In genomic region chrX:103183912-103184311, GRCh38 we compare ENCODE assay signal across 16 cellular contexts. TPM values are rescaled to one million over a fixed set of nuclear protein-coding genes. Genes with fewer than 3 reads are reported as not detected.
DNase-seq lines count a peak whose midpoint lies in the region; ATAC-seq and TF ChIP-seq lines count a peak whose summit lies in the region.
"Had no signal": no experiment of that assay in that cellular context is flagged by ENCODE, and none has a peak within 500 bp of the region (broad histone marks: within the 10 kb centered on the region; RNA-seq: fewer than 3 reads in every experiment).

No MANE protein-coding gene starts in this region.

- POLR2A ChIA-PET in WTC11 (lab: Charles Lee), result no interaction called here

- TF ChIP-seq CTCF in WTC11 (IDR thresholded peaks at IDR 0.05), result no peak

- peaks cover 13% of the 10 kb centered on the region for H3K4me1 Mint-ChIP-seq in WTC11
- H3K4me1 Mint-ChIP-seq: B cell had no signal

- H3K36me3 ChIP-seq in SJCRH30, result no peaks in the 10 kb centered on the region
- H3K36me3 ChIP-seq: SJSA1 had no signal

- no peak overlapping the region for H3K4me3 ChIP-seq in SJCRH30
- H3K4me3 ChIP-seq: SJSA1 had no signal

- DNase-seq in ELF-1 (ENCODE audit: low read depth, low spot score) (peak; percentile 54), NCI-H1417 (lab: John Stamatoyannopoulos, UW) (peak in 2 of 3 experiments; percentile 15 to 73), WTC11 (ENCODE audit: low spot score) (no peak), islet precursor cell (peak; percentile 57), SJCRH30 (no peak), left lobe of liver (ENCODE audit: low spot score) (no peak)
- DNase-seq in stimulated activated CD4-positive, alpha-beta T cell treated with anti-CD3 and anti-CD28 coated beads, Interleukin-4, amount 100 ng/mL, for 4 hours, result no peak
- DNase-seq: CD4-positive, alpha-beta T cell; KG1; NCI-H1105; NCI-H2029 treated with DMSO at 0.1 percent for 48 hours; NCI-H2227 treated with DMSO at 0.1 percent for 48 hours; SW 1271 had no signal

- no peaks in the 10 kb centered on the region for H3K36me3 Mint-ChIP-seq in WTC11

- H3K27ac ChIP-seq in SJCRH30, result no peak overlapping the region
- H3K27ac ChIP-seq: SJSA1 had no signal

- ATAC-seq in WTC11, result peak; percentile 65
- no peak for ATAC-seq in left lobe of liver

- no peaks in the 10 kb centered on the region for H3K9me3 ChIP-seq in SJCRH30 (replicated peaks)
- H3K9me3 ChIP-seq: SJSA1 had no signal

- CTCF ChIA-PET in WTC11 (lab: Charles Lee), result interaction anchor here (0.7 to 1.2 kb wide), 3 partner anchors 27 to 280 kb away, joined by 3 to 4 read pairs (median 3); no protein-coding TSS in a partner anchor

- no peaks in the 10 kb centered on the region for H3K9me3 Mint-ChIP-seq in WTC11
- H3K9me3 Mint-ChIP-seq: CD4-positive, alpha-beta T cell had no signal

- no peak overlapping the region for H3K4me3 Mint-ChIP-seq in WTC11
- H3K4me3 Mint-ChIP-seq: B cell; CD4-positive, alpha-beta T cell had no signal

- peaks cover 100% of the 10 kb centered on the region for H3K27me3 Mint-ChIP-seq in WTC11 (ENCODE audit: low read depth)

- no peak overlapping the region for H3K27ac Mint-ChIP-seq in WTC11
- H3K27ac Mint-ChIP-seq: B cell; CD4-positive, alpha-beta T cell had no signal

- no peaks in the 10 kb centered on the region for H3K27me3 ChIP-seq in SJCRH30
- H3K27me3 ChIP-seq: SJSA1 had no signal

- H3K4me1 ChIP-seq in SJCRH30, result no peaks in the 10 kb centered on the region
- H3K4me1 ChIP-seq: SJSA1 had no signal

TF ChIP-seq in WTC11, 78 proteins besides CTCF, POLR2A, EP300 and RAD21:
- no peak for TF ChIP-seq ZNF263 (CRISPR knock-in tag; IDR thresholded peaks at IDR 0.05; ENCODE audit: low read depth)
- TF ChIP-seq E2F4 (CRISPR knock-in tag; IDR thresholded peaks at IDR 0.05; ENCODE audit: borderline replicate concordance, low read depth), result no peak
- no peak for TF ChIP-seq GTF2I (CRISPR knock-in tag; conservative IDR thresholded peaks at IDR 0.05)
TF ChIP-seq in WTC11: peak in this region for 0.

RNA-seq across cellular contexts. Expression of gene BEX4, which starts 31.0 kb away (rescaled TPM):
- total RNA-seq in WTC11 (2021) (57.9 to 71.6 TPM (median 67.9 TPM) in 3 replicates), left lobe of liver (1.8 TPM)
- total RNA-seq in SJCRH30 (2014; rRNA removed; shearing (Covaris generic)), result 34.4 and 36.5 TPM in 2 replicates
- total RNA-seq: OCI-LY7 had no signal

Comparison
In these comparisons a context has a peak if more than half of its experiments do, and no peak if none do; other contexts are left out.
1. DNase-seq: peak in ELF-1 (single experiment), NCI-H1417 (2 of 3) and islet precursor cell (single experiment); none in WTC11 (single experiment), SJCRH30 (0 of 2), stimulated activated CD4-positive, alpha-beta T cell treated with anti-CD3 and anti-CD28 coated beads, Interleukin-4, amount 100 ng/mL, for 4 hours (0 of 2) and left lobe of liver (single experiment).
2. RNA of gene BEX4, which starts 31.0 kb away (total RNA-seq): 57.9 to 71.6 TPM in WTC11 and 34.4 to 36.5 TPM in SJCRH30; 1.8 TPM in left lobe of liver (single experiment); every median in the first group is over 10 times any median in the second.